ENCODE assay signal across 1 cellular context in genomic region chr9:121738969-121739368, GRCh38.
TF ChIP-seq lines count a peak whose summit lies in the region.

No MANE protein-coding gene starts in this region.

TF ChIP-seq in IMR-90, 13 proteins besides CTCF, POLR2A, EP300 and RAD21 (continued from another document):
- TF ChIP-seq SMC3 (IDR thresholded peaks at IDR 0.05; ENCODE audit: low read depth, low read length) (no peak), CHD1 (IDR thresholded peaks at IDR 0.05; ENCODE audit: low read depth, low read length) (no peak), FOS (IDR thresholded peaks at IDR 0.05; ENCODE audit: low read depth, low read length) (no peak)
